Comparison of ENCODE assay signal across 1 cellular context in genomic region chr7:25179771-25180591, GRCh38.
TF ChIP-seq lines count a peak whose summit lies in the region.

No MANE protein-coding gene starts in this region.

TF ChIP-seq in K562, 482 proteins besides CTCF, POLR2A, EP300 and RAD21 (continued from another document and continues in another):
- TF ChIP-seq CTCFL (IDR thresholded peaks at IDR 0.05; ENCODE audit: borderline replicate concordance, insufficient read depth, low read depth, low read length, poor library complexity, severe bottlenecking): peak; percentile 89
- no peak for TF ChIP-seq HDGF (IDR thresholded peaks at IDR 0.05)
- TF ChIP-seq TEAD1 (CRISPR knock-in tag; IDR thresholded peaks at IDR 0.05): peak in 1 of 2 experiments; percentile 62; a peak in 1 of 4 replicates
- TF ChIP-seq PTRF (tag; IDR thresholded peaks at IDR 0.05): no peak
- TF ChIP-seq TFAP4 (CRISPR knock-in tag; IDR thresholded peaks at IDR 0.05; ENCODE audit: borderline replicate concordance): peak; percentile 71
- TF ChIP-seq YY1 (IDR thresholded peaks at IDR 0.05; ENCODE audit: borderline replicate concordance in 1 of 3, control insufficient read depth in 1 of 3, extremely low read depth in 1 of 3, insufficient read depth in 3 of 3, insufficient read length in 1 of 3, insufficient replicate concordance in 2 of 3, low read depth in 1 of 3, low read length in 2 of 3): no peak
- TF ChIP-seq TRIM24 (IDR thresholded peaks at IDR 0.05): peak in 1 of 2 experiments; percentile 39; a peak in 1 of 4 replicates
- peak; percentile 73 for TF ChIP-seq ZFX (CRISPR knock-in tag; IDR thresholded peaks at IDR 0.05)
- TF ChIP-seq RBM25 (IDR thresholded peaks at IDR 0.05; ENCODE audit: low read depth, low read length, severe bottlenecking): no peak
- peak; percentile 86 for TF ChIP-seq GABPB1 (CRISPR knock-in tag; IDR thresholded peaks at IDR 0.05)
- TF ChIP-seq POLR2AphosphoS5 (IDR thresholded peaks at IDR 0.05; ENCODE audit: control insufficient read depth, insufficient read depth, low read depth, low read length): peak; percentile 58; the same call in 1 of the 2 replicates
- peak; percentile 71 for TF ChIP-seq RB1 (IDR thresholded peaks at IDR 0.05; ENCODE audit: low read depth)
- TF ChIP-seq RBBP5 (IDR thresholded peaks at IDR 0.05; ENCODE audit: borderline replicate concordance, insufficient read depth, low read length, poor library complexity, severe bottlenecking): peak; percentile 47
- peak; percentile 84 for TF ChIP-seq HINFP (tag; conservative IDR thresholded peaks at IDR 0.05; ENCODE audit: low read depth)
- TF ChIP-seq HMGN3 (IDR thresholded peaks at IDR 0.05; ENCODE audit: borderline replicate concordance, extremely low read depth, insufficient read length, low read depth, low read length): peak; percentile 42
- peak; percentile 41 for TF ChIP-seq TBP (optimal IDR thresholded peaks at IDR 0.05; ENCODE audit: low read depth, low read length)
- TF ChIP-seq TCFL5 (CRISPR knock-in tag; conservative IDR thresholded peaks at IDR 0.05): no peak
- 0 out of 2 replicates have a peak, but pooled peaks have one; percentile 58 for TF ChIP-seq XRCC5 (IDR thresholded peaks at IDR 0.05; ENCODE audit: low read depth, low read length)
- 0 out of 2 replicates have a peak, but pooled peaks have one; percentile 51 for TF ChIP-seq THAP12 (CRISPR knock-in tag; IDR thresholded peaks at IDR 0.05)
- TF ChIP-seq TEAD2 (tag; IDR thresholded peaks at IDR 0.05): no peak
- TF ChIP-seq IRF9 (tag; IDR thresholded peaks at IDR 0.05): no peak
- peak; percentile 42 to 83 for TF ChIP-seq MAZ (CRISPR knock-in tag; conservative IDR thresholded peaks at IDR 0.05 in 1 of 2, IDR thresholded peaks at IDR 0.05 in 1 of 2)
- TF ChIP-seq KDM5B (IDR thresholded peaks at IDR 0.05; ENCODE audit: insufficient replicate concordance, low read depth, low read length): peak; percentile 76
- 0 out of 4 replicates have a peak, but pooled peaks of 1 of the 2 experiments have one; percentile 30 for TF ChIP-seq SIN3A (IDR thresholded peaks at IDR 0.05; ENCODE audit: borderline replicate concordance in 2 of 2, control insufficient read depth in 1 of 2, low read depth in 2 of 2, low read length in 2 of 2)
- TF ChIP-seq KLF16 (IDR thresholded peaks at IDR 0.05): peak; percentile 31; the same call in 1 of the 2 replicates
- TF ChIP-seq E2F6 (IDR thresholded peaks at IDR 0.05; ENCODE audit: borderline replicate concordance in 1 of 2, extremely low read depth in 1 of 2, insufficient read depth in 1 of 2, insufficient read length in 1 of 2, low read depth in 1 of 2, low read length in 1 of 2, poor library complexity in 1 of 2, severe bottlenecking in 1 of 2): peak in 1 of 2 experiments; percentile 48
- TF ChIP-seq BHLHE40 (IDR thresholded peaks at IDR 0.05; ENCODE audit: low read length): 0 out of 2 replicates have a peak, but pooled peaks have one; percentile 2
- TF ChIP-seq ZBTB40 (IDR thresholded peaks at IDR 0.05): peak; percentile 80
- no peak for TF ChIP-seq ZBTB40 (CRISPR knock-in tag; IDR thresholded peaks at IDR 0.05)
- 0 out of 2 replicates have a peak, but pooled peaks have one; percentile 31 for TF ChIP-seq ETS1 (conservative IDR thresholded peaks at IDR 0.05; ENCODE audit: control insufficient read depth, low read depth, low read length)
- peak; percentile 80 for TF ChIP-seq SP1 (CRISPR knock-in tag; IDR thresholded peaks at IDR 0.05)
- 0 out of 2 replicates have a peak, but pooled peaks have one; percentile 25 for TF ChIP-seq ZBTB5 (IDR thresholded peaks at IDR 0.05)
- peak; percentile 82 for TF ChIP-seq POLR2G (IDR thresholded peaks at IDR 0.05; ENCODE audit: low read depth, low read length)
- TF ChIP-seq HDAC8 (tag; IDR thresholded peaks at IDR 0.05): no peak
